In genomic region chr6:109059591-109060021, GRCh38 we compare ENCODE assay signal across 8 cellular contexts. TPM values are rescaled to one million over a fixed set of nuclear protein-coding genes. Genes with fewer than 3 reads are reported as not detected.
DNase-seq lines count a peak whose midpoint lies in the region; ATAC-seq, FAIRE-seq and TF ChIP-seq lines count a peak whose summit lies in the region.

No MANE protein-coding gene starts in this region.

- no peak for FAIRE-seq in D721Med (lab: Jason Lieb, UNC)

- no peaks in the 10 kb centered on the region for H3K9me3 ChIP-seq in prostate gland

- peak overlapping the region; percentile 2 to 93 for H3K27ac Mint-ChIP-seq in stimulated activated naive CD8-positive, alpha-beta T cell treated with anti-CD3 and anti-CD28 coated beads, Interleukin-15, amount 100 ng/mL, for 72 hours

- H3K27me3 ChIP-seq in prostate gland (replicated peaks; ENCODE audit: insufficient read depth), result no peaks in the 10 kb centered on the region

- no peak overlapping the region for H3K4me3 ChIP-seq in prostate gland

- peaks cover 59% of the 10 kb centered on the region for H3K4me1 Mint-ChIP-seq in stimulated activated naive CD8-positive, alpha-beta T cell treated with anti-CD3 and anti-CD28 coated beads, Interleukin-15, amount 100 ng/mL, for 72 hours

- intact Hi-C loops in prostate gland (cut with DNase I), result no loop called here

- no peaks in the 10 kb centered on the region for H3K9me3 Mint-ChIP-seq in stimulated activated naive CD8-positive, alpha-beta T cell treated with anti-CD3 and anti-CD28 coated beads, Interleukin-15, amount 100 ng/mL, for 72 hours

- no peak for TF ChIP-seq CTCF in prostate gland (IDR thresholded peaks at IDR 0.05)
- TF ChIP-seq CTCF in D721Med (IDR thresholded peaks at IDR 0.05; ENCODE audit: insufficient read depth, missing control alignments), result no peak

- peak; percentile 96 to 98 for ATAC-seq in activated CD4-positive, CD25-positive, alpha-beta regulatory T cell treated with anti-CD3 and anti-CD28 coated beads, Interleukin-2, amount 50 U/mL, for 24 hours
- peak; percentile 99 for ATAC-seq in stimulated activated naive CD8-positive, alpha-beta T cell treated with anti-CD3 and anti-CD28 coated beads, Interleukin-15, amount 100 ng/mL, for 72 hours

- H3K27me3 Mint-ChIP-seq in stimulated activated naive CD8-positive, alpha-beta T cell treated with anti-CD3 and anti-CD28 coated beads, Interleukin-15, amount 100 ng/mL, for 72 hours, result no peaks in the 10 kb centered on the region

- peaks cover 5% of the 10 kb centered on the region for H3K4me1 ChIP-seq in prostate gland (replicated peaks)

- H3K4me3 Mint-ChIP-seq in stimulated activated naive CD8-positive, alpha-beta T cell treated with anti-CD3 and anti-CD28 coated beads, Interleukin-15, amount 100 ng/mL, for 72 hours, result peak overlapping the region; percentile 56 to 66

- WGBS in prostate gland, result 61% methylated on average over 4 of the region's 4 CpGs

- TF ChIP-seq POLR2A in prostate gland (IDR thresholded peaks at IDR 0.05), result no peak

- no peaks in the 10 kb centered on the region for H3K36me3 ChIP-seq in prostate gland

- H3K27ac ChIP-seq in prostate gland, result no peak overlapping the region

- no peak for DNase-seq in activated CD4-positive, CD25-positive, alpha-beta regulatory T cell treated with anti-CD3 and anti-CD28 coated beads, Interleukin-2, amount 50 U/mL, for 72 hours
- DNase-seq in SKM-1 treated with dmso at 0.1 percent for 144 hours (lab: John Stamatoyannopoulos, UW; ENCODE audit: unreplicated experiment) (peak; percentile 77), glomerular endothelial cell (ENCODE audit: extremely low read depth, low read depth, low spot score) (peak; percentile 76), prostate gland (ENCODE audit: low spot score) (no peak), NCI-H1105 treated with DMSO at 0.1 percent for 48 hours (lab: John Stamatoyannopoulos, UW) (no peak), D721Med (ENCODE audit: insufficient read length, low spot score) (no peak)
- DNase-seq in stimulated activated naive CD8-positive, alpha-beta T cell treated with anti-CD3 and anti-CD28 coated beads, Interleukin-15, amount 100 ng/mL, for 72 hours, result no peak

RNA-seq across cellular contexts. Expression of gene SESN1, which starts 35.0 kb away (rescaled TPM):
- total RNA-seq in glomerular endothelial cell (20.2 and 24.1 TPM in 2 replicates), prostate gland (100 to 1,000 TPM in 1 of 2 donors, 10 to 100 TPM in 1; 92.2 to 140 TPM)

RNA-seq across cellular contexts. Expression of gene CEP57L1, which starts 35.7 kb away (rescaled TPM):
- total RNA-seq in glomerular endothelial cell (17.3 and 17.5 TPM in 2 replicates), prostate gland (10 to 100 TPM in 1 of 2 donors, 1 to 10 TPM in 1; 9.9 to 11.8 TPM)

Comparison
In these comparisons a context has a peak if more than half of its experiments do, and no peak if none do; other contexts are left out.
1. DNase-seq: peak in SKM-1 treated with dmso at 0.1 percent for 144 hours (single experiment) and glomerular endothelial cell (single experiment); none in activated CD4-positive, CD25-positive, alpha-beta regulatory T cell treated with anti-CD3 and anti-CD28 coated beads, Interleukin-2, amount 50 U/mL, for 72 hours (single experiment), stimulated activated naive CD8-positive, alpha-beta T cell treated with anti-CD3 and anti-CD28 coated beads, Interleukin-15, amount 100 ng/mL, for 72 hours (0 of 2), prostate gland (single experiment), NCI-H1105 treated with DMSO at 0.1 percent for 48 hours (single experiment) and D721Med (single experiment).